19 cellular contexts compared by ENCODE assay signal in genomic region chr1:118483245-118484006, GRCh38.
"Had no signal": no experiment of that assay in that cellular context is flagged by ENCODE, and none has a peak within 500 bp of the region (broad histone marks: within the 10 kb centered on the region; RNA-seq: fewer than 3 reads in every experiment).

No MANE protein-coding gene starts in this region.

- H3K4me1 Mint-ChIP-seq: activated CD4-positive, alpha-beta T cell treated with anti-CD3 and anti-CD28 coated beads, Interleukin-2, amount 10 ng/mL, durations not matched to agents 24 days and 14 days; activated naive CD4-positive, alpha-beta T cell treated with anti-CD3 and anti-CD28 coated beads, Interleukin-2, amount 10 ng/mL, durations not matched to agents 7 days and 5 days; naive B cell; stimulated activated memory B cell treated with anti-CD40 and anti-IgM and Interleukin-4, amounts not matched to agents 10 μg/mL and 1 μg/mL and 100 μg/mL, for 72 hours; T-cell had no signal

- H3K4me3 Mint-ChIP-seq: activated CD4-positive, alpha-beta T cell treated with anti-CD3 and anti-CD28 coated beads, Interleukin-2, amount 10 ng/mL, durations not matched to agents 24 days and 14 days; activated naive CD4-positive, alpha-beta T cell treated with anti-CD3 and anti-CD28 coated beads, Interleukin-2, amount 10 ng/mL, durations not matched to agents 7 days and 5 days; dendritic cell treated with granulocyte-macrophage colony-stimulating factor and Interleukin-4, amounts not matched to agents 40 ng/mL and 50 ng/mL, for 4 days; naive B cell; stimulated activated memory B cell treated with anti-CD40 and anti-IgM and Interleukin-4, amounts not matched to agents 10 μg/mL and 1 μg/mL and 100 μg/mL, for 72 hours; T-cell had no signal

- H3K36me3 Mint-ChIP-seq: activated naive CD4-positive, alpha-beta T cell treated with anti-CD3 and anti-CD28 coated beads, Interleukin-2, amount 10 ng/mL, durations not matched to agents 7 days and 5 days; naive B cell; stimulated activated memory B cell treated with anti-CD40 and anti-IgM and Interleukin-4, amounts not matched to agents 10 μg/mL and 1 μg/mL and 100 μg/mL, for 72 hours; T-cell had no signal

- H3K27me3 ChIP-seq: adrenal gland, esophagus muscularis mucosa, transverse colon had no signal

- DNase-seq: activated CD4-positive, alpha-beta T cell treated with anti-CD3 and anti-CD28 coated beads, Interleukin-2, amount 10 ng/mL, durations not matched to agents 24 days and 14 days; activated naive CD4-positive, alpha-beta T cell treated with anti-CD3 and anti-CD28 coated beads, Interleukin-2, amount 10 ng/mL, durations not matched to agents 7 days and 5 days; activated T-cell treated with anti-CD3 and anti-CD28 coated beads for 4 hours; adrenal gland; caudate nucleus; glutamatergic neuron; naive B cell; retina; small intestine; T-cell; T1000; transverse colon; WERI-Rb-1 had no signal

- ATAC-seq: stimulated activated memory B cell treated with anti-CD40 and anti-IgM and Interleukin-4, amounts not matched to agents 10 μg/mL and 1 μg/mL and 100 μg/mL, for 72 hours; T-cell had no signal

- H3K9me3 Mint-ChIP-seq: activated CD4-positive, alpha-beta T cell treated with anti-CD3 and anti-CD28 coated beads, Interleukin-2, amount 10 ng/mL, durations not matched to agents 24 days and 14 days had no signal

- H2AFZ ChIP-seq: parathyroid adenoma had no signal

- H3K4me3 ChIP-seq: adrenal gland, esophagus muscularis mucosa, SK-N-MC, transverse colon had no signal

- H3K9ac ChIP-seq: parathyroid adenoma had no signal

- H3K27me3 Mint-ChIP-seq: activated CD4-positive, alpha-beta T cell treated with anti-CD3 and anti-CD28 coated beads, Interleukin-2, amount 10 ng/mL, durations not matched to agents 24 days and 14 days; activated naive CD4-positive, alpha-beta T cell treated with anti-CD3 and anti-CD28 coated beads, Interleukin-2, amount 10 ng/mL, durations not matched to agents 7 days and 5 days; dendritic cell treated with granulocyte-macrophage colony-stimulating factor and Interleukin-4, amounts not matched to agents 40 ng/mL and 50 ng/mL, for 4 days; naive B cell; stimulated activated memory B cell treated with anti-CD40 and anti-IgM and Interleukin-4, amounts not matched to agents 10 μg/mL and 1 μg/mL and 100 μg/mL, for 72 hours; T-cell had no signal

- H3K9me3 ChIP-seq: adrenal gland, esophagus muscularis mucosa, transverse colon had no signal

- H3K36me3 ChIP-seq: adrenal gland, esophagus muscularis mucosa, transverse colon, WERI-Rb-1 had no signal

- H3K79me2 ChIP-seq: parathyroid adenoma had no signal

- H3K27ac ChIP-seq: adrenal gland, esophagus muscularis mucosa, parathyroid adenoma, SK-N-MC, transverse colon, WERI-Rb-1 had no signal

- H3K4me1 ChIP-seq: adrenal gland, esophagus muscularis mucosa, parathyroid adenoma, transverse colon had no signal

- H3K27ac Mint-ChIP-seq: activated CD4-positive, alpha-beta T cell treated with anti-CD3 and anti-CD28 coated beads, Interleukin-2, amount 10 ng/mL, durations not matched to agents 24 days and 14 days; activated naive CD4-positive, alpha-beta T cell treated with anti-CD3 and anti-CD28 coated beads, Interleukin-2, amount 10 ng/mL, durations not matched to agents 7 days and 5 days; activated T-helper 2 cell treated with anti-CD3 and anti-CD28 coated beads, Interferon-gamma antibody, Interleukin-2, Interleukin-4, amounts not matched to agents 10 μg/mL and 5 μg/mL and 100 μg/mL, durations not matched to agents 14 hours and 24 hours and 36 hours; dendritic cell treated with granulocyte-macrophage colony-stimulating factor and Interleukin-4, amounts not matched to agents 40 ng/mL and 50 ng/mL, for 4 days; naive B cell; stimulated activated memory B cell treated with anti-CD40 and anti-IgM and Interleukin-4, amounts not matched to agents 10 μg/mL and 1 μg/mL and 100 μg/mL, for 72 hours; T-cell had no signal
